Comparison of ENCODE assay signal across 8 cellular contexts in the genomic region with DNA sequence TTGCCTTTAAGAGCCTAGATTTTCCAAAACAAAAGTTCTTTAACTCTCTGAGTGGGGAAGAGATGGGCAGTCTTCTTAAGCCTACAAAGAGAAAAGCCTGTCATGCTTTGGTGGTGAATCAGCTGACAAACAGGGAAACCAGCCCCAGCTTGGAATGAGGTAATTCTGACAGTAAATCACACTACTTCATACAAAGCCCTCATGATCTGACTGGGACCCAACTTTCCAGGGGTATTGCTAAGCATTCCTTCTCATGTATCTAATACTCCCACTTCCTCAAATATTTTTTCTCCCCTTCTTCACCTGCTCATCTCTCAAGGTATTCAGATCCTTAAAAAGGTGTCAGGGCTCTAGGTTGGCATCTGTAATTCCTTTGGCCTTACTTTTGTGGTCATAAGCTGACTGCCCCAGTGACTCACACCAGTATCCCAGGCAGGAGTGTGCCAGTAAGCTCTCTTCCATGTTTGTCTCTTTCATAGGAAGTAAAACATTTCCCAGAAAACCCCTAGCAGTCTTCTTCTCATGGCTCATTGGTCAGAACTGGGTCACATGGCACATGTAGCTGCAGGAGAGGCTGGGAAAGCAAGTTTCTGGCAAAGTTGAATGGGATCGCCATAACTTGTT. TPM values are rescaled to one million over a fixed set of nuclear protein-coding genes. Genes with fewer than 3 reads are reported as not detected.
DNase-seq lines count a peak whose midpoint lies in the region; FAIRE-seq lines count a peak whose summit lies in the region.

No MANE protein-coding gene starts in this region.

- H2AFZ ChIP-seq in ACC112 (ENCODE audit: low read length, unreplicated experiment), result peak overlapping the region; percentile 57

- H3K79me2 ChIP-seq in ACC112 (ENCODE audit: control insufficient read depth, insufficient read depth, low read length, unreplicated experiment), result no peaks in the 10 kb centered on the region

- DNase-seq in HK-2 (ENCODE audit: unreplicated experiment), result peak; percentile 79
- peak; percentile 66 for DNase-seq in brain pericyte (ENCODE audit: low read depth, low spot score)
- peak; percentile 87 to 98 for DNase-seq in lung microvascular endothelial cell (ENCODE audit: low read depth in 2 of 2)
- DNase-seq in GM19239 (ENCODE audit: insufficient read length, low spot score), result no peak
- DNase-seq in NCI-H2107 (lab: John Stamatoyannopoulos, UW), result no peak
- DNase-seq in OCI-M2 (lab: John Stamatoyannopoulos, UW; ENCODE audit: unreplicated experiment), result no peak
- DNase-seq in NCI-H82 (lab: John Stamatoyannopoulos, UW), result no peak

- peak overlapping the region; percentile 100 for H3K27ac ChIP-seq in ACC112 (ENCODE audit: low read depth, low read length)

- FAIRE-seq in GM19239 (lab: Jason Lieb, UNC), result no peak

- no peaks in the 10 kb centered on the region for H3K36me3 ChIP-seq in ACC112 (ENCODE audit: insufficient read depth, low read length)

- peak overlapping the region; percentile 20 for H3K4me3 ChIP-seq in ACC112 (ENCODE audit: low read depth, low read length)

- H3K4me1 ChIP-seq in ACC112 (ENCODE audit: control insufficient read depth, insufficient read depth, low read length, unreplicated experiment), result peaks cover 59% of the 10 kb centered on the region

- no peaks in the 10 kb centered on the region for H3K27me3 ChIP-seq in ACC112 (ENCODE audit: insufficient read depth, low read length)

RNA-seq across cellular contexts. Expression of a gene that starts 15.0 kb away (rescaled TPM):
- total RNA-seq in lung microvascular endothelial cell, result 5.9 and 9.7 TPM in 2 replicates

RNA-seq across cellular contexts. Expression of a gene that starts 15.4 kb away (rescaled TPM):
- 7.4 and 8.5 TPM in 2 replicates for total RNA-seq in lung microvascular endothelial cell

Comparison
In these comparisons a context has a peak if more than half of its experiments do, and no peak if none do; other contexts are left out.
1. DNase-seq: peak in HK-2 (single experiment), brain pericyte (single experiment) and lung microvascular endothelial cell (2 of 2); none in GM19239 (single experiment), NCI-H2107 (single experiment), OCI-M2 (single experiment) and NCI-H82 (single experiment).